In genomic region chr7:132450188-132450587, GRCh38 we compare ENCODE assay signal across 20 cellular contexts.
DNase-seq lines count a peak whose midpoint lies in the region; ATAC-seq and TF ChIP-seq lines count a peak whose summit lies in the region.
"Had no signal": no experiment of that assay in that cellular context is flagged by ENCODE, and none has a peak within 500 bp of the region (broad histone marks: within the 10 kb centered on the region; RNA-seq: fewer than 3 reads in every experiment).

No MANE protein-coding gene starts in this region.

- H3K36me3 ChIP-seq in ovary = no peaks in the 10 kb centered on the region

- no peaks in the 10 kb centered on the region for H3K4me1 ChIP-seq in ovary (ENCODE audit: insufficient read depth)
- H3K4me1 ChIP-seq: testis had no signal

- H3K9me3 Mint-ChIP-seq in activated naive CD8-positive, alpha-beta T cell treated with anti-CD3 and anti-CD28 coated beads, Interleukin-2, amount 10 ng/mL, durations not matched to agents 7 days and 5 days = peaks cover under 1% of the 10 kb centered on the region
- no peaks in the 10 kb centered on the region for H3K9me3 Mint-ChIP-seq in stimulated activated effector memory CD8-positive, alpha-beta T cell treated with anti-CD3 and anti-CD28 coated beads, Interleukin-12 subunit alpha, Interleukin-12 subunit beta, amount 100 ng/mL, for 72 hours

- H3K9me3 ChIP-seq in T-helper 17 cell (ENCODE audit: control insufficient read depth, low read length, poor library complexity, severe bottlenecking) (no peaks in the 10 kb centered on the region), ovary (no peaks in the 10 kb centered on the region)
- H3K9me3 ChIP-seq: testis had no signal

- TF ChIP-seq POLR2A in ovary (IDR thresholded peaks at IDR 0.05) = no peak

- peak overlapping the region; percentile 7 for H3K4me3 Mint-ChIP-seq in T-helper 17 cell
- H3K4me3 Mint-ChIP-seq in activated naive CD8-positive, alpha-beta T cell treated with anti-CD3 and anti-CD28 coated beads, Interleukin-2, amount 10 ng/mL, durations not matched to agents 7 days and 5 days = peak overlapping the region; percentile 71
- peak overlapping the region; percentile 53 for H3K4me3 Mint-ChIP-seq in stimulated activated effector memory CD8-positive, alpha-beta T cell treated with anti-CD3 and anti-CD28 coated beads, Interleukin-12 subunit alpha, Interleukin-12 subunit beta, amount 100 ng/mL, for 72 hours

- no peak for TF ChIP-seq CTCF in ovary (IDR thresholded peaks at IDR 0.05)

- POLR2A ChIA-PET in activated naive CD8-positive, alpha-beta T cell treated with anti-CD3 and anti-CD28 coated beads, Interleukin-2, amount 10 ng/mL, durations not matched to agents 7 days and 5 days (lab: Charles Lee) = interaction anchor here (0.8 to 3.4 kb wide), 14 partner anchors 9 to 131 kb away, joined by 3 to 26 read pairs (median 4); no protein-coding TSS in a partner anchor

- no peaks in the 10 kb centered on the region for H3K36me3 Mint-ChIP-seq in T-helper 17 cell (ENCODE audit: low read depth)
- peaks cover 44% of the 10 kb centered on the region for H3K36me3 Mint-ChIP-seq in activated naive CD8-positive, alpha-beta T cell treated with anti-CD3 and anti-CD28 coated beads, Interleukin-2, amount 10 ng/mL, durations not matched to agents 7 days and 5 days
- no peaks in the 10 kb centered on the region for H3K36me3 Mint-ChIP-seq in stimulated activated effector memory CD8-positive, alpha-beta T cell treated with anti-CD3 and anti-CD28 coated beads, Interleukin-12 subunit alpha, Interleukin-12 subunit beta, amount 100 ng/mL, for 72 hours

- H3K4me3 ChIP-seq in ovary = no peak overlapping the region
- H3K4me3 ChIP-seq: testis had no signal

- DNase-seq in activated naive CD4-positive, alpha-beta T cell treated with Interleukin-2 at 50 U/mL for 16 hours = peak; percentile 35
- no peak for DNase-seq in activated naive CD4-positive, alpha-beta T cell (lab: John Stamatoyannopoulos, UW)
- DNase-seq in T-helper 17 cell (no peak), NCI-H146 treated with DMSO at 0.1 percent for 48 hours (lab: John Stamatoyannopoulos, UW; ENCODE audit: unreplicated experiment) (no peak), ovary (no peak)
- no peak for DNase-seq in activated naive CD8-positive, alpha-beta T cell treated with anti-CD3 and anti-CD28 coated beads, Interleukin-2, amount 10 ng/mL, durations not matched to agents 7 days and 5 days
- DNase-seq in stimulated activated effector memory CD8-positive, alpha-beta T cell treated with anti-CD3 and anti-CD28 coated beads, Interleukin-12 subunit alpha, Interleukin-12 subunit beta, amount 100 ng/mL, for 72 hours (ENCODE audit: low spot score in 2 of 2) = no peak
- DNase-seq: cerebellar nuclear complex; DMS 273 treated with DMSO at 0.1 percent for 48 hours; H7; Kasumi-1; naive thymus-derived CD4-positive, alpha-beta T cell; NCI-H2029; NCI-H446; right cardiac atrium; SIG-M5; testis had no signal

- peaks cover 28% of the 10 kb centered on the region for H3K4me1 Mint-ChIP-seq in T-helper 17 cell
- H3K4me1 Mint-ChIP-seq in activated naive CD8-positive, alpha-beta T cell treated with anti-CD3 and anti-CD28 coated beads, Interleukin-2, amount 10 ng/mL, durations not matched to agents 7 days and 5 days = peaks cover 92% of the 10 kb centered on the region
- H3K4me1 Mint-ChIP-seq in stimulated activated effector memory CD8-positive, alpha-beta T cell treated with anti-CD3 and anti-CD28 coated beads, Interleukin-12 subunit alpha, Interleukin-12 subunit beta, amount 100 ng/mL, for 72 hours = peaks cover 77% of the 10 kb centered on the region

- H3K27ac ChIP-seq in ovary = no peak overlapping the region
- H3K27ac ChIP-seq: parathyroid adenoma, testis had no signal

- ATAC-seq in T-helper 17 cell (peak; percentile 16), GM19035 (IDR thresholded peaks at IDR 0.05; ENCODE audit: unreplicated experiment) (no peak)
- peak; percentile 70 for ATAC-seq in activated naive CD8-positive, alpha-beta T cell treated with anti-CD3 and anti-CD28 coated beads, Interleukin-2, amount 10 ng/mL, durations not matched to agents 7 days and 5 days (ENCODE audit: low read depth)
- peak; percentile 79 for ATAC-seq in stimulated activated effector memory CD8-positive, alpha-beta T cell treated with anti-CD3 and anti-CD28 coated beads, Interleukin-12 subunit alpha, Interleukin-12 subunit beta, amount 100 ng/mL, for 72 hours
- ATAC-seq: left lobe of liver; naive thymus-derived CD4-positive, alpha-beta T cell; right cardiac atrium had no signal

- H3K27me3 Mint-ChIP-seq in T-helper 17 cell = peaks cover 5% of the 10 kb centered on the region
- H3K27me3 Mint-ChIP-seq in activated naive CD8-positive, alpha-beta T cell treated with anti-CD3 and anti-CD28 coated beads, Interleukin-2, amount 10 ng/mL, durations not matched to agents 7 days and 5 days = peaks cover 1% of the 10 kb centered on the region
- H3K27me3 Mint-ChIP-seq: naive thymus-derived CD4-positive, alpha-beta T cell had no signal

- 78 to 92% (median 85%) methylated on average over 4 of the region's 4 CpGs for WGBS in ovary, 3 donors

- no peak for TF ChIP-seq EP300 in ovary (IDR thresholded peaks at IDR 0.05)

- no peaks in the 10 kb centered on the region for H3K27me3 ChIP-seq in ovary
- H3K27me3 ChIP-seq: testis had no signal

- intact Hi-C loops in ovary (cut with DNase I) = no loop called here

- H3K27ac Mint-ChIP-seq in T-helper 17 cell = no peak overlapping the region
- H3K27ac Mint-ChIP-seq in activated naive CD8-positive, alpha-beta T cell treated with anti-CD3 and anti-CD28 coated beads, Interleukin-2, amount 10 ng/mL, durations not matched to agents 7 days and 5 days = peak overlapping the region; percentile 91
- peak overlapping the region; percentile 77 for H3K27ac Mint-ChIP-seq in stimulated activated effector memory CD8-positive, alpha-beta T cell treated with anti-CD3 and anti-CD28 coated beads, Interleukin-12 subunit alpha, Interleukin-12 subunit beta, amount 100 ng/mL, for 72 hours

Comparison
In these comparisons a context has a peak if more than half of its experiments do, and no peak if none do; other contexts are left out.
1. H3K4me3 Mint-ChIP-seq: peak in every context shown above with its lines; median percentile 71 in activated naive CD8-positive, alpha-beta T cell treated with anti-CD3 and anti-CD28 coated beads, Interleukin-2, amount 10 ng/mL, durations not matched to agents 7 days and 5 days; 53 in stimulated activated effector memory CD8-positive, alpha-beta T cell treated with anti-CD3 and anti-CD28 coated beads, Interleukin-12 subunit alpha, Interleukin-12 subunit beta, amount 100 ng/mL, for 72 hours; 7 in T-helper 17 cell.